9 cellular contexts compared by ENCODE assay signal in the genomic region with DNA sequence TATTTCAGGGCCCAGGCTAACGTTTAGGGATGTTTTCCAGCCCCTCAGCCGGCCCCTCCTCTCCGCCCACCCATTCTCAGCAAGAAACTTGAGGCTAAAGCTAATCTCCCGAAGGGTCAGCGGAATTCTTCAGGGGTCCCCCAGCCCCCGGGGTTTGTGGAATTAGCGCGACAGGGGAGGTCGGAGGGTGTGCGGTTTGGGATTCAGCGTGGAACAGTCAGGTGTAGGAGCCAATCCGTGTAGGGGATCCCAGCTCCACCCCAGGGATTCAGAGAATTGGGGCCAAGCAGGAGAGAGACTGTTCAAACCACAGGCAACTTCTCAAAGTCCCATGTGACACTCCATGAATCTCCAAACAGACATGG.
DNase-seq lines count a peak whose midpoint lies in the region; ATAC-seq and TF ChIP-seq lines count a peak whose summit lies in the region.
"Had no signal": no experiment of that assay in that cellular context is flagged by ENCODE, and none has a peak within 500 bp of the region (broad histone marks: within the 10 kb centered on the region; RNA-seq: fewer than 3 reads in every experiment).

No MANE protein-coding gene starts in this region.

- H3K4me3 ChIP-seq in duodenal mucosa (ENCODE audit: low read depth in 1 of 2, low read length in 2 of 2): peak overlapping the region; percentile 50 to 60

- no peaks in the 10 kb centered on the region for H3K36me3 Mint-ChIP-seq in nephron progenitor cell (ENCODE audit: low read depth)

- H3K9me3 ChIP-seq in duodenal mucosa (ENCODE audit: control insufficient read depth in 1 of 2, low read length in 2 of 2): no peaks in the 10 kb centered on the region

- H3K27ac ChIP-seq in duodenal mucosa (ENCODE audit: low read depth, low read length): no peak overlapping the region

- H3K27me3 Mint-ChIP-seq in nephron progenitor cell (ENCODE audit: low read depth, poor library complexity): peaks cover 12% of the 10 kb centered on the region

- H3K4me1 Mint-ChIP-seq in nephron progenitor cell: peaks cover 20% of the 10 kb centered on the region

- H3K9ac ChIP-seq in duodenal mucosa (ENCODE audit: low read depth in 1 of 2, low read length in 2 of 2): no peak overlapping the region

- no peaks in the 10 kb centered on the region for H3K4me1 ChIP-seq in duodenal mucosa (ENCODE audit: control insufficient read depth in 1 of 2, insufficient read depth in 2 of 2, low read length in 2 of 2)

- ATAC-seq in HG02885 (IDR thresholded peaks at IDR 0.05; ENCODE audit: poor library complexity, unreplicated experiment) (no peak), HG03457 (IDR thresholded peaks at IDR 0.05; ENCODE audit: unreplicated experiment) (no peak)

- peak; percentile 79 for DNase-seq in DMS 273 (lab: John Stamatoyannopoulos, UW; ENCODE audit: unreplicated experiment)
- DNase-seq in NCI-H146 treated with DMSO at 0.1 percent for 48 hours (lab: John Stamatoyannopoulos, UW; ENCODE audit: unreplicated experiment): peak; percentile 23
- DNase-seq in nephron progenitor cell: no peak
- DNase-seq in NOMO-1 treated with dmso at 0.1 percent for 144 hours (lab: John Stamatoyannopoulos, UW; ENCODE audit: unreplicated experiment): no peak
- no peak for DNase-seq in AG20443 (ENCODE audit: low spot score)
- DNase-seq: cortex of kidney had no signal

- no peaks in the 10 kb centered on the region for H3K36me3 ChIP-seq in duodenal mucosa (ENCODE audit: control insufficient read depth in 1 of 2, insufficient read depth in 2 of 2, low read length in 2 of 2)

- H3K27me3 ChIP-seq in duodenal mucosa (ENCODE audit: control insufficient read depth in 1 of 2, insufficient read depth in 2 of 2, low read length in 2 of 2): peaks cover 14 to 21% of the 10 kb centered on the region in 2 donors

- no peak overlapping the region for H3K27ac Mint-ChIP-seq in nephron progenitor cell

- H3K9me3 Mint-ChIP-seq in nephron progenitor cell: peaks cover 7% of the 10 kb centered on the region

- TF ChIP-seq CTCF in nephron progenitor cell (IDR thresholded peaks at IDR 0.05): no peak

- H3K4me3 Mint-ChIP-seq in nephron progenitor cell: peak overlapping the region; percentile 91

Comparison
In these comparisons a context has a peak if more than half of its experiments do, and no peak if none do; other contexts are left out.
1. DNase-seq: peak in DMS 273 (single experiment) and NCI-H146 treated with DMSO at 0.1 percent for 48 hours (single experiment); none in nephron progenitor cell (single experiment), NOMO-1 treated with dmso at 0.1 percent for 144 hours (single experiment) and AG20443 (single experiment).